ENCODE assay signal across 23 cellular contexts in the genomic region with DNA sequence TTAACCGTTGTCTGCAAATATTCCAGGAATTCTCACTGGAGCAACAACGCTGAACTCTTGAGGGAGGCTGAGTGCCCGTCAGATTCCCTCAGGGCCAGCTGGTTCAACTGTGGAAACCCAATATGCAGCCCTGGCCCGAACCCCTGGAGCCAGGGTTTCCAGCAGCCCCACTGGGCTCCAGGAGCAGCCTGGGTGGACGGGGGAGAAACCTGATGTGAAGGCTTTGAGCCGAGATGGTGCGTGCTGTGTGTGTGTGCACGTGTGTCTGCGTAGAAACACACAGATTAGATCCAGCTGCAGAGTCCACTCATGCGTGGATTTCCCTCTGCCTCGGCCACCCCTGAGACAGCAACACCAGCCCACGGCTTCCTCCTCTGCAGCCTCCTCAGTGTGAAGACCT. TPM values are rescaled to one million over a fixed set of nuclear protein-coding genes. Genes with fewer than 3 reads are reported as not detected.
A peak's percentile ranks its signal among the peaks of the same experiment; 100 is the strongest.
DNase-seq lines count a peak whose midpoint lies in the region; FAIRE-seq and TF ChIP-seq lines count a peak whose summit lies in the region.
"Had no signal": no experiment of that assay in that cellular context is flagged by ENCODE, and none has a peak within 500 bp of the region (broad histone marks: within the 10 kb centered on the region; RNA-seq: fewer than 3 reads in every experiment).

No MANE protein-coding gene starts in this region.

- H3K79me2 ChIP-seq in DOHH2 (ENCODE audit: control insufficient read depth, low read length), result no peaks in the 10 kb centered on the region
- H3K79me2 ChIP-seq: hepatocyte had no signal

- no peaks in the 10 kb centered on the region for H4K20me1 ChIP-seq in DOHH2 (ENCODE audit: control insufficient read depth, insufficient read depth, low read depth, low read length)

- no peak overlapping the region for H3K4me3 Mint-ChIP-seq in T-helper 2 cell treated with Interferon-gamma antibody and Interleukin-4, amounts not matched to agents 5 μg/mL and 100 μg/mL, for 36 hours
- H3K4me3 Mint-ChIP-seq: activated CD4-positive, alpha-beta memory T cell treated with anti-CD3 and anti-CD28 coated beads for 36 hours; CD4-positive, alpha-beta T cell; endodermal cell; neural crest cell had no signal

- intact Hi-C loops in sigmoid colon (cut with DNase I), result no loop called here

- POLR2A ChIA-PET in GM10248 (lab: Yijun Ruan, JAX), result no interaction called here

- H3K9me3 ChIP-seq in DOHH2 (ENCODE audit: control insufficient read depth, insufficient read depth, low read length), result no peaks in the 10 kb centered on the region
- H3K9me3 ChIP-seq in sigmoid colon, result no peaks in the 10 kb centered on the region
- H3K9me3 ChIP-seq: esophagus muscularis mucosa, gastrocnemius medialis, uterus had no signal

- H3K36me3 Mint-ChIP-seq in T-helper 2 cell treated with Interferon-gamma antibody and Interleukin-4, amounts not matched to agents 5 μg/mL and 100 μg/mL, for 36 hours (ENCODE audit: low read depth), result peaks cover 23% of the 10 kb centered on the region

- no peaks in the 10 kb centered on the region for H3F3A ChIP-seq in DOHH2 (ENCODE audit: control insufficient read depth, insufficient read depth)

- H3K4me1 ChIP-seq in DOHH2 (ENCODE audit: control insufficient read depth, low read length), result peaks cover 8% of the 10 kb centered on the region
- H3K4me1 ChIP-seq in sigmoid colon, result no peaks in the 10 kb centered on the region
- H3K4me1 ChIP-seq: esophagus muscularis mucosa, gastrocnemius medialis, uterus had no signal

- H3K27ac ChIP-seq in DOHH2 (ENCODE audit: low read depth, low read length) (no peak overlapping the region), sigmoid colon (no peak overlapping the region)
- H3K27ac ChIP-seq: esophagus muscularis mucosa, gastrocnemius medialis, hepatocyte, uterus, WERI-Rb-1 had no signal

- H3K4me3 ChIP-seq in DOHH2 (ENCODE audit: low read length) (no peak overlapping the region), sigmoid colon (no peak overlapping the region)
- H3K4me3 ChIP-seq: esophagus muscularis mucosa, gastrocnemius medialis, hepatocyte, uterus had no signal

- H3K9me2 ChIP-seq in DOHH2 (replicated peaks; ENCODE audit: control insufficient read depth, low read length), result no peaks in the 10 kb centered on the region

- H3K36me3 ChIP-seq in DOHH2 (ENCODE audit: control insufficient read depth, low read length), result peaks cover 52% of the 10 kb centered on the region
- H3K36me3 ChIP-seq in sigmoid colon, result peaks cover 5 to 55% (median 20%) of the 10 kb centered on the region in 4 donors
- H3K36me3 ChIP-seq: uterus had no signal

- no peak for TF ChIP-seq POLR2A in sigmoid colon (IDR thresholded peaks at IDR 0.05)

- H3K27me3 Mint-ChIP-seq in T-helper 2 cell treated with Interferon-gamma antibody and Interleukin-4, amounts not matched to agents 5 μg/mL and 100 μg/mL, for 36 hours (ENCODE audit: low read depth), result no peaks in the 10 kb centered on the region
- H3K27me3 Mint-ChIP-seq: activated CD4-positive, alpha-beta memory T cell treated with anti-CD3 and anti-CD28 coated beads for 36 hours; CD4-positive, alpha-beta T cell had no signal

- no peaks in the 10 kb centered on the region for H3K4me1 Mint-ChIP-seq in T-helper 2 cell treated with Interferon-gamma antibody and Interleukin-4, amounts not matched to agents 5 μg/mL and 100 μg/mL, for 36 hours (ENCODE audit: low read depth)
- H3K4me1 Mint-ChIP-seq: endodermal cell, neural crest cell had no signal

- FAIRE-seq in urothelium cell line (lab: Jason Lieb, UNC), result no peak
- FAIRE-seq: bronchial epithelial cell had no signal

- peak; percentile 1 for DNase-seq in AG20443 (ENCODE audit: low spot score)
- DNase-seq in left kidney (ENCODE audit: low read depth, low spot score), result peak; percentile 83
- DNase-seq in sigmoid colon, result peak; percentile 29
- DNase-seq in T-helper 2 cell treated with Interferon-gamma antibody and Interleukin-4, amounts not matched to agents 5 μg/mL and 100 μg/mL, for 36 hours (ENCODE audit: low spot score), result no peak
- DNase-seq in GM10248 (ENCODE audit: extremely low spot score), result no peak
- DNase-seq in urothelium cell line (ENCODE audit: low spot score), result no peak
- DNase-seq: activated CD4-positive, alpha-beta memory T cell treated with anti-CD3 and anti-CD28 coated beads for 36 hours; activated naive CD4-positive, alpha-beta T cell treated with Interleukin-2 at 50 U/mL for 16 hours; amygdala; cortex of kidney; endodermal cell; gastrocnemius medialis; NCI-H1048; NCI-H1694 treated with DMSO at 0.1 percent for 48 hours; NCI-H69; uterus; WERI-Rb-1 had no signal

- 84 to 90% methylated on average over 12 of the region's 12 CpGs for WGBS in sigmoid colon, 2 donors

- CTCF ChIA-PET in GM10248 (lab: Yijun Ruan, JAX), result no interaction called here

- H3K4me2 ChIP-seq in DOHH2 (ENCODE audit: low read length), result 0 out of 2 replicates have a peak overlapping the region, but pooled peaks have one; percentile 14
- H3K4me2 ChIP-seq: hepatocyte had no signal

- TF ChIP-seq EP300 in sigmoid colon (IDR thresholded peaks at IDR 0.05), result no peak

- H3K9me3 Mint-ChIP-seq in T-helper 2 cell treated with Interferon-gamma antibody and Interleukin-4, amounts not matched to agents 5 μg/mL and 100 μg/mL, for 36 hours, result no peaks in the 10 kb centered on the region
- H3K9me3 Mint-ChIP-seq: activated CD4-positive, alpha-beta memory T cell treated with anti-CD3 and anti-CD28 coated beads for 36 hours; CD4-positive, alpha-beta T cell; endodermal cell; neural crest cell had no signal

- no peak for TF ChIP-seq CTCF in DOHH2 (IDR thresholded peaks at IDR 0.05; ENCODE audit: low read depth, low read length, poor library complexity, severe bottlenecking)
- no peak for TF ChIP-seq CTCF in sigmoid colon (IDR thresholded peaks at IDR 0.05)
- TF ChIP-seq CTCF in GM10248 (IDR thresholded peaks at IDR 0.05; ENCODE audit: control extremely low read depth, extremely low read depth, low read depth, missing control alignments), result no peak

- H3K27me3 ChIP-seq in DOHH2 (ENCODE audit: control insufficient read depth, low read length), result no peaks in the 10 kb centered on the region
- H3K27me3 ChIP-seq in sigmoid colon, result no peaks in the 10 kb centered on the region
- H3K27me3 ChIP-seq: esophagus muscularis mucosa, gastrocnemius medialis, hepatocyte, uterus had no signal

- no peak overlapping the region for H3K27ac Mint-ChIP-seq in T-helper 2 cell treated with Interferon-gamma antibody and Interleukin-4, amounts not matched to agents 5 μg/mL and 100 μg/mL, for 36 hours
- H3K27ac Mint-ChIP-seq: activated CD4-positive, alpha-beta memory T cell treated with anti-CD3 and anti-CD28 coated beads for 36 hours; CD4-positive, alpha-beta T cell; endodermal cell had no signal

RNA-seq across cellular contexts. Expression of a gene that starts 19.4 kb away (rescaled TPM):
- 100 to 1,000 TPM; 329 to 493 (median 469) TPM for total RNA-seq in sigmoid colon
- 100 to 1,000 TPM; 449 to 644 (median 517) TPM for polyA plus RNA-seq in sigmoid colon

RNA-seq across cellular contexts. Expression of a gene that starts 41.4 kb away (rescaled TPM):
- 10 to 100 TPM; 20.8 to 30.6 (median 29.3) TPM for total RNA-seq in sigmoid colon
- 10 to 100 TPM; 11.8 to 24.0 (median 21.0) TPM for polyA plus RNA-seq in sigmoid colon

Comparison
In these comparisons a context has a peak if more than half of its experiments do, and no peak if none do; other contexts are left out.
1. DNase-seq: peak in AG20443 (single experiment), left kidney (single experiment) and sigmoid colon (single experiment); none in T-helper 2 cell treated with Interferon-gamma antibody and Interleukin-4, amounts not matched to agents 5 μg/mL and 100 μg/mL, for 36 hours (single experiment), GM10248 (single experiment) and urothelium cell line (single experiment).